ENCODE assay signal across 12 cellular contexts in genomic region chr1:237032029-237032428, GRCh38. TPM values are rescaled to one million over a fixed set of nuclear protein-coding genes. Genes with fewer than 3 reads are reported as not detected.
A peak's percentile ranks its signal among the peaks of the same experiment; 100 is the strongest.
DNase-seq lines count a peak whose midpoint lies in the region; ATAC-seq and TF ChIP-seq lines count a peak whose summit lies in the region.
"Had no signal": no experiment of that assay in that cellular context is flagged by ENCODE, and none has a peak within 500 bp of the region (broad histone marks: within the 10 kb centered on the region; RNA-seq: fewer than 3 reads in every experiment).

No MANE protein-coding gene starts in this region.

- H3K36me3 Mint-ChIP-seq in Calu3 (ENCODE audit: insufficient read depth, unreplicated experiment), result no peaks in the 10 kb centered on the region
- H3K36me3 Mint-ChIP-seq: brain had no signal

- TF ChIP-seq CTCF in Calu3 (IDR thresholded peaks at IDR 0.05; ENCODE audit: unreplicated experiment) (no peak), coronary artery (IDR thresholded peaks at IDR 0.05) (no peak), GM20000 (IDR thresholded peaks at IDR 0.05; ENCODE audit: extremely low read depth, missing control alignments) (no peak), breast epithelium (IDR thresholded peaks at IDR 0.05) (no peak)

- no peaks in the 10 kb centered on the region for H3K4me1 Mint-ChIP-seq in Calu3 (ENCODE audit: low read depth, unreplicated experiment)
- H3K4me1 Mint-ChIP-seq: B cell, brain had no signal

- H3K4me3 ChIP-seq in coronary artery (no peak overlapping the region), breast epithelium (no peak overlapping the region)

- peaks cover 0 to 7% of the 10 kb centered on the region in 2 donors for H3K27me3 ChIP-seq in breast epithelium

- peaks cover 0 to 4% of the 10 kb centered on the region in 2 donors for H3K9me3 ChIP-seq in breast epithelium

- H3K36me3 ChIP-seq in breast epithelium, result no peaks in the 10 kb centered on the region

- no peaks in the 10 kb centered on the region for H3K4me1 ChIP-seq in breast epithelium

- intact Hi-C loops in Calu3 (cut with micrococcal nuclease; ENCODE audit: unreplicated experiment) (loop anchor here (1.0 to 10.0 kb wide), 2 partner anchors 19 to 343 kb away; no protein-coding TSS in a partner anchor), breast epithelium (cut with DNase I; ENCODE audit: low total_unique reads) (no loop called here)

- H3K27me3 Mint-ChIP-seq in Calu3 (ENCODE audit: unreplicated experiment), result no peaks in the 10 kb centered on the region

- CTCF ChIA-PET in Calu3 (lab: Charles Lee), result interaction anchor here (0.6 to 1.4 kb wide), 2 partner anchors 13 to 37 kb away, joined by 3 to 4 read pairs; no protein-coding TSS in a partner anchor

- TF ChIP-seq POLR2A in breast epithelium (IDR thresholded peaks at IDR 0.05), result no peak

- no peak overlapping the region for H3K4me3 Mint-ChIP-seq in Calu3 (ENCODE audit: low read depth, unreplicated experiment)
- H3K4me3 Mint-ChIP-seq: B cell, brain had no signal

- DNase-seq in Calu3, result peak; percentile 4
- DNase-seq in coronary artery (ENCODE audit: low spot score), result no peak
- DNase-seq in superior temporal gyrus (ENCODE audit: extremely low spot score), result no peak
- DNase-seq in GM20000 (ENCODE audit: low spot score), result no peak
- DNase-seq in breast epithelium (ENCODE audit: low spot score in 2 of 2), result no peak
- no peak for DNase-seq in germinal center (ENCODE audit: low spot score)
- DNase-seq: activated CD4-positive, CD25-positive, alpha-beta regulatory T cell treated with anti-CD3 and anti-CD28 coated beads, Interleukin-2, amount 50 U/mL, for 72 hours had no signal

- H3K27ac Mint-ChIP-seq in Calu3 (ENCODE audit: unreplicated experiment), result no peak overlapping the region
- H3K27ac Mint-ChIP-seq: B cell, brain had no signal

- peaks cover 9% of the 10 kb centered on the region for H3K9me3 Mint-ChIP-seq in Calu3 (ENCODE audit: low read depth, unreplicated experiment)
- H3K9me3 Mint-ChIP-seq: brain had no signal

- H3K27ac ChIP-seq in coronary artery (peak overlapping the region; percentile 85 to 86), breast epithelium (no peak overlapping the region)

- no TSS peak for BruUV-seq in Calu3 (replicated peaks; lab: Mats Ljungman, UMichigan)

- ATAC-seq in GM21447 (IDR thresholded peaks at IDR 0.05; ENCODE audit: unreplicated experiment), result peak; percentile 74
- peak; percentile 80 for ATAC-seq in HG03139 (IDR thresholded peaks at IDR 0.05; ENCODE audit: unreplicated experiment)

RNA-seq across cellular contexts. Expression of gene RYR2, which starts 10.0 kb away (rescaled TPM):
- total RNA-seq in Calu3 (2022) (0.32 and 0.90 TPM in 2 replicates), breast epithelium (under 1 TPM; 0.16 to 0.59 (median 0.33) TPM)
- total RNA-seq: B cell had no signal

RNA-seq across cellular contexts. Expression of gene MT1HL1, which starts 27.8 kb away (rescaled TPM):
- total RNA-seq in Calu3 (2022) (not detected in 2 replicates), breast epithelium (not detected)
- total RNA-seq: B cell, NCI-H460 had no signal

Comparison
In these comparisons a context has a peak if more than half of its experiments do, and no peak if none do; other contexts are left out.
1. H3K27ac ChIP-seq: peak in coronary artery (2 of 2); none in breast epithelium (0 of 2).